ENCODE assay signal across 8 cellular contexts in the genomic region with DNA sequence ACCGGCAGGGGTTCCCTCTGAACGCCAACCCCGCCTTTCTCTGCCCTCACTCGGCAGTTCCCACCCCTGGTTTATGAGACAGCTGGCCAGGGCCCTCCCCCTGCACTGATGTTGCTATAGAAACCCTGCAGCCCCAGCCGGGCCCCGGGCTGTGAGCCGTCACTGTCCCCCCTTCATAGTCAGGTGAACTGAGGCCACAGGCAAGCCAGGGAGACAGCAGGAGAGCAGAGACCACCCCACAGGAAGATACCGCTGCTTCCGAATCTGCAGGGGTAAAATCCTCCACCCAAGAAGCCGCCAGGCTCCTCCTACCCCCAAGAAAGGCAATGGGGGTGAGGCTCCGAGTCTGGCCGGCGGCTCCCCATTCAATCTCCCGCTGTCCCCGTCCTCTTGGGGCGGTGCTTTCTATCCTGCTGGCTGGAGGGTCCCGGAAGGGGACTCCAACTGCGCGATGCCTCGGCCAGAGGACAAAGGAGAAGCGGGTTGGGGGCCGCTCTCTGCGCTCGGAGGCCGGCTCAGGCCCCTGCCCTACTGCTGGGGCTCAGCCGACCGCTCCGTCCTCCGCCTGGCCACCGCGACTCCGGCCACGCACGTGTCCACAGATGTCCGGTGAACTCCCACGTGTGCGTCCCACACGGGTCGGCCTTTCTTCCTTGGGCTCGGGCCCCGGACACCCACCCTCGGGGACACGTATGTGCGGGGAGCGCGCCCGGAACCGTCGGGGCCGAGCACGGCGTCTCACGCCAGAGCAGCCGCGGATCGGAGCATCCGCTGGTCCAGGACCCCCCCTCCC. TPM values are rescaled to one million over a fixed set of nuclear protein-coding genes. Genes with fewer than 3 reads are reported as not detected.
DNase-seq lines count a peak whose midpoint lies in the region; ATAC-seq and TF ChIP-seq lines count a peak whose summit lies in the region.

No MANE protein-coding gene starts in this region.

- H3K9me3 ChIP-seq in left lung = no peaks in the 10 kb centered on the region

- peaks cover 0 to 51% of the 10 kb centered on the region in 2 donors for H3K36me3 ChIP-seq in left lung

- H3K27ac ChIP-seq in cingulate gyrus (ENCODE audit: low read depth, low read length) (peak overlapping the region; percentile 79), left lung (peak overlapping the region; percentile 67 to 85)

- TF ChIP-seq CTCF in left lung (IDR thresholded peaks at IDR 0.05) = no peak

- ATAC-seq in GM19023 (IDR thresholded peaks at IDR 0.05; ENCODE audit: unreplicated experiment) (peak; percentile 44), HG03354 (IDR thresholded peaks at IDR 0.05; ENCODE audit: poor library complexity, severe bottlenecking, unreplicated experiment) (peak; percentile 49), left lung (peak; percentile 56)

- peaks cover 20 to 42% of the 10 kb centered on the region in 2 donors for H3K4me1 ChIP-seq in left lung

- intact Hi-C loops in left lung (cut with DNase I) = no loop called here

- H3K27me3 ChIP-seq in left lung = no peaks in the 10 kb centered on the region

- peak; percentile 81 for DNase-seq in AG08395 (ENCODE audit: low spot score)
- DNase-seq in NCI-H510A treated with DMSO at 0.1 percent for 48 hours (lab: John Stamatoyannopoulos, UW) = peak; percentile 47
- peak; percentile 83 for DNase-seq in activated CD4-positive, alpha-beta T cell treated with anti-CD3 and anti-CD28 coated beads for 48 hours
- peak; percentile 76 to 91 for DNase-seq in left lung
- DNase-seq in stimulated activated CD4-positive, alpha-beta T cell treated with anti-CD3 and anti-CD28 coated beads, Interleukin-4, amount 100 ng/mL, for 1 hour = peak; percentile 74

- H3K4me3 ChIP-seq in left lung = peak overlapping the region; percentile 75 to 89

RNA-seq across cellular contexts. Expression of a gene that starts 0.6 kb away (rescaled TPM):
- total RNA-seq in left lung = 10 to 100 TPM; 28.9 to 29.4 TPM

RNA-seq across cellular contexts. Expression of a gene that starts 7.5 kb away (rescaled TPM):
- total RNA-seq in left lung = 10 to 100 TPM; 13.8 to 18.6 TPM

RNA-seq across cellular contexts. Expression of a gene that starts 7.6 kb away (rescaled TPM):
- under 1 TPM in 1 of 2 donors, not detected in 1; 0.47 TPM for total RNA-seq in left lung

RNA-seq across cellular contexts. Expression of a gene that starts 12.3 kb away (rescaled TPM):
- 1,000 to 10,000 TPM; 1,620 to 1,802 TPM for total RNA-seq in left lung

RNA-seq across cellular contexts. Expression of a gene that starts 20.2 kb away (rescaled TPM):
- total RNA-seq in left lung = 10 to 100 TPM; 57.9 to 63.7 TPM

Comparison
In these comparisons a context has a peak if more than half of its experiments do, and no peak if none do; other contexts are left out.
1. Peak in every context shown above with its lines: DNase-seq, ATAC-seq, H3K4me3 ChIP-seq and H3K27ac ChIP-seq.